ENCODE assay signal across 21 cellular contexts in genomic region chr12:116727902-116728301, GRCh38. TPM values are rescaled to one million over a fixed set of nuclear protein-coding genes. Genes with fewer than 3 reads are reported as not detected.
A peak's percentile ranks its signal among the peaks of the same experiment; 100 is the strongest.
DNase-seq lines count a peak whose midpoint lies in the region; ATAC-seq and TF ChIP-seq lines count a peak whose summit lies in the region.
"Had no signal": no experiment of that assay in that cellular context is flagged by ENCODE, and none has a peak within 500 bp of the region (broad histone marks: within the 10 kb centered on the region; RNA-seq: fewer than 3 reads in every experiment).

No MANE protein-coding gene starts in this region.

- H3K27ac ChIP-seq in upper lobe of left lung, result no peak overlapping the region
- H3K27ac ChIP-seq in heart left ventricle, result no peak overlapping the region
- H3K27ac ChIP-seq: RWPE1, SK-N-MC had no signal

- TF ChIP-seq POLR2A in upper lobe of left lung (IDR thresholded peaks at IDR 0.05) (peak in 1 of 4 donors; percentile 9), heart left ventricle (IDR thresholded peaks at IDR 0.05) (no peak)

- H3K27me3 Mint-ChIP-seq in IgD-negative memory B cell (no peaks in the 10 kb centered on the region), nephron progenitor cell (ENCODE audit: low read depth, poor library complexity) (no peaks in the 10 kb centered on the region)
- H3K27me3 Mint-ChIP-seq: B cell had no signal

- no peak overlapping the region for H3K4me3 Mint-ChIP-seq in IgD-negative memory B cell
- no peak overlapping the region for H3K4me3 Mint-ChIP-seq in nephron progenitor cell
- H3K4me3 Mint-ChIP-seq: B cell, CD14-positive monocyte had no signal

- H3K4me3 ChIP-seq in choroid plexus epithelial cell (ENCODE audit: low read depth, low read length) (no peak overlapping the region), upper lobe of left lung (no peak overlapping the region), heart left ventricle (no peak overlapping the region)
- H3K4me3 ChIP-seq: MG63, SK-N-MC had no signal

- H3K36me3 ChIP-seq in upper lobe of left lung (peaks cover 0 to 12% (median 2%) of the 10 kb centered on the region in 4 donors), heart left ventricle (peaks cover 0 to 11% (median 4%) of the 10 kb centered on the region in 9 donors)

- H3K36me3 Mint-ChIP-seq in IgD-negative memory B cell (no peaks in the 10 kb centered on the region), nephron progenitor cell (ENCODE audit: low read depth) (peaks cover 10% of the 10 kb centered on the region)

- DNase-seq in choroid plexus epithelial cell (ENCODE audit: low read depth), result peak; percentile 15
- DNase-seq in nephron progenitor cell, result no peak
- peak in 1 of 2 donors; percentile 54 for DNase-seq in upper lobe of left lung
- DNase-seq in heart left ventricle, result no peak
- no peak for DNase-seq in stimulated activated CD4-positive, alpha-beta T cell treated with anti-CD3 and anti-CD28 coated beads, Interleukin-12 subunit alpha, Interleukin-12 subunit beta, amount 100 ng/mL, for 4 hours
- DNase-seq: EL, GF-D8, H7, MG63, NCI-H1417 treated with DMSO at 0.1 percent for 48 hours, NCI-H187 treated with DMSO at 0.1 percent for 48 hours, NCI-H226, NCI-H510A treated with DMSO at 0.1 percent for 48 hours, NCI-H748 treated with DMSO at 0.1 percent for 48 hours, SHP77 treated with DMSO at 0.1 percent for 48 hours had no signal

- H3K9me3 Mint-ChIP-seq in IgD-negative memory B cell, result no peaks in the 10 kb centered on the region
- H3K9me3 Mint-ChIP-seq in nephron progenitor cell, result no peaks in the 10 kb centered on the region
- H3K9me3 Mint-ChIP-seq: CD14-positive monocyte had no signal

- H3K4me1 ChIP-seq in upper lobe of left lung (peaks cover 18 to 43% (median 35%) of the 10 kb centered on the region in 4 donors), heart left ventricle (peaks cover 0 to 31% (median 12%) of the 10 kb centered on the region in 12 donors)

- peak overlapping the region in 2 of 3 donors; percentile 56 to 68 for H3K27ac Mint-ChIP-seq in IgD-negative memory B cell
- H3K27ac Mint-ChIP-seq in nephron progenitor cell, result peak overlapping the region; percentile 44
- H3K27ac Mint-ChIP-seq: B cell, CD14-positive monocyte had no signal

- H3K4me1 Mint-ChIP-seq in IgD-negative memory B cell (peaks cover 4 to 25% (median 18%) of the 10 kb centered on the region in 3 donors), nephron progenitor cell (peaks cover 28% of the 10 kb centered on the region)
- H3K4me1 Mint-ChIP-seq: CD14-positive monocyte had no signal

- ATAC-seq in upper lobe of left lung (ENCODE audit: low FRiP score in 2 of 2), result peak; percentile 47 to 82
- ATAC-seq in heart left ventricle, result no peak
- no peak for ATAC-seq in HG02884 (IDR thresholded peaks at IDR 0.05; ENCODE audit: unreplicated experiment)

- H3K27me3 ChIP-seq in upper lobe of left lung (no peaks in the 10 kb centered on the region), heart left ventricle (no peaks in the 10 kb centered on the region)
- H3K27me3 ChIP-seq: MG63 had no signal

- TF ChIP-seq CTCF in choroid plexus epithelial cell (conservative IDR thresholded peaks at IDR 0.05; ENCODE audit: low read depth, low read length), result no peak
- no peak for TF ChIP-seq CTCF in nephron progenitor cell (IDR thresholded peaks at IDR 0.05)
- no peak for TF ChIP-seq CTCF in upper lobe of left lung (IDR thresholded peaks at IDR 0.05)
- TF ChIP-seq CTCF in heart left ventricle (IDR thresholded peaks at IDR 0.05), result no peak

- intact Hi-C loops in heart left ventricle (cut with DNase I), result no loop called here

- 42 to 62% methylated on average over 7 of the region's 7 CpGs for WGBS in upper lobe of left lung, 2 donors
- WGBS in heart left ventricle, 4 donors, result 68 to 69% (median 68%) methylated on average over 7 of the region's 7 CpGs

- H3K9me3 ChIP-seq in upper lobe of left lung, result no peaks in the 10 kb centered on the region
- no peaks in the 10 kb centered on the region for H3K9me3 ChIP-seq in heart left ventricle
- H3K9me3 ChIP-seq: MG63 had no signal

- peak in 3 of 4 donors; percentile 27 to 88 (median 63) for TF ChIP-seq EP300 in upper lobe of left lung (IDR thresholded peaks at IDR 0.05)

RNA-seq across cellular contexts. Expression of gene SPRING1, which starts 10.0 kb away (rescaled TPM):
- polyA plus RNA-seq in IgD-negative memory B cell (33.0 TPM), heart left ventricle (10 to 100 TPM in 1 of 2 donors, 1 to 10 TPM in 1; 9.2 to 14.0 TPM)
- total RNA-seq in upper lobe of left lung (100 to 1,000 TPM in 5 of 6 donors, 10 to 100 TPM in 1; 86.8 to 134 (median 119) TPM), heart left ventricle (10 to 100 TPM in 6 of 9 donors, 1 to 10 TPM in 3; 8.2 to 24.4 (median 14.6) TPM)

RNA-seq across cellular contexts. Expression of gene RNFT2, which starts 10.2 kb away (rescaled TPM):
- 3.3 TPM for polyA plus RNA-seq in IgD-negative memory B cell
- 1 to 10 TPM in 5 of 6 donors, under 1 TPM in 1; 0.91 to 4.8 (median 2.1) TPM for total RNA-seq in upper lobe of left lung
- 1 to 10 TPM in 6 of 9 donors, under 1 TPM in 3; 0.58 to 2.4 (median 1.7) TPM for total RNA-seq in heart left ventricle
- polyA plus RNA-seq in heart left ventricle, result under 1 TPM; 0.68 to 0.72 TPM
- polyA plus RNA-seq: CD14-positive monocyte had no signal

Comparison
In these comparisons a context has a peak if more than half of its experiments do, and no peak if none do; other contexts are left out.
1. ATAC-seq: peak in upper lobe of left lung (2 of 2); none in heart left ventricle (0 of 4) and HG02884 (single experiment).